ENCODE assay signal across 1 cellular context in the genomic region with DNA sequence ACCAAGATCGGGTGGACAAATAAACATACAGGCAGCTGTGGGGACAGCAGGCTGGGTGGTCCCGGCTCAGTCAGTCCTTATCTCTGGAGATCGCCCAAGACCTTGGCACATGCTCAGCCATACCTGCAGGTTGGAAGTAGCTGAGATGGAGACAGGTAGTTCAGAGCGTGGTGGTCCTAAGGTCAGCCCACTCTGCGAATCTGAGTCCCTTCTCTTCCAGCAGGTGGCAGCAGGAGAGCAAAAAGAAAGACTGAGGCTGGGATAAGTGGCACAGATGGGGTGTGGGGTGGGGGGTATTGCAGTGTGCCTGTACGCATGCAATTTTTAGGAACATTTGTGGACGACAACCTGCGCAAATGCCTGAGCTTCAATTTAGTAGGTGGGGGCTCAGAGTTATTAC.
TF ChIP-seq lines count a peak whose summit lies in the region.

No MANE protein-coding gene starts in this region.

TF ChIP-seq in WTC11, 78 proteins besides CTCF, POLR2A, EP300 and RAD21 (continued from another document):
- TF ChIP-seq, protein P1, sequence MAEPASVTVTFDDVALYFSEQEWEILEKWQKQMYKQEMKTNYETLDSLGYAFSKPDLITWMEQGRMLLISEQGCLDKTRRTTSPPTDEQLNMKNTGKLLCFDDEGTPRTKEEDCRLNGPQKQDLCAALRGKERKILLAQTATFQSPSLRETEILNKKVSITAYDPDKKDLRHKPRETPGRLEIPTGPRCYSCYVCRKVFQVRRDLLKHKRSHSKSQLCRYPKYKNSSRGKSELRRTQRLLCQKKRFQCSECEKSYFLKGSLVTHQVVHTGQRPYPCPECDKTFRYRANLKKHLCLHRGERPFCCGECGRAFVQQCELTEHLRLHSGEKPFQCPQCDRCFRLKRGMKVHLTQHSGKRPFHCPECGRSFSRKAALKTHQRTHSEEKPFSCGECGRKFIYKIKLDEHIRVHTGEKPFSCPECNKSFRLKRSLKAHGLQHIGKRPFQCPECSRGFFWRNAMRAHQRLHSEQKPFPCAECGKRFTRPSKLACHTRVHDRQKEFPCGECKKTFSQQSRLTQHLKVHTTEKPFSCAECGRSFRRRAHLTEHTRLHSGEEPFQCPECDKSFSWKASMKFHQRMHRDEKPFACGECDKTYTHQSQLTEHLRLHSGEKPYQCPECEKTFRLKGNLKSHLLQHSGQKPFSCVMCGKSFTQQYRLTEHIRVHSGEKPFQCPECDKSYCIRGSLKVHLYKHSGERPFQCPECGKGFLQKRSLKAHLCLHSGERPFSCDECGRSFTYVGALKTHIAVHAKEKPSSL (CRISPR knock-in tag; conservative IDR thresholded peaks at IDR 0.05), result no peak
- TF ChIP-seq, protein P2, sequence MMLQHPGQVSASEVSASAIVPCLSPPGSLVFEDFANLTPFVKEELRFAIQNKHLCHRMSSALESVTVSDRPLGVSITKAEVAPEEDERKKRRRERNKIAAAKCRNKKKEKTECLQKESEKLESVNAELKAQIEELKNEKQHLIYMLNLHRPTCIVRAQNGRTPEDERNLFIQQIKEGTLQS (CRISPR knock-in tag; conservative IDR thresholded peaks at IDR 0.05), result no peak
- TF ChIP-seq ZNF138 (CRISPR knock-in tag; conservative IDR thresholded peaks at IDR 0.05) (no peak), ZNF232 (CRISPR knock-in tag; IDR thresholded peaks at IDR 0.05) (no peak), SMAD3 (CRISPR knock-in tag; IDR thresholded peaks at IDR 0.05; ENCODE audit: borderline replicate concordance) (no peak), SP1 (CRISPR knock-in tag; conservative IDR thresholded peaks at IDR 0.05) (no peak), PRRX2 (CRISPR knock-in tag; IDR thresholded peaks at IDR 0.05) (no peak), CBFB (CRISPR knock-in tag; IDR thresholded peaks at IDR 0.05; ENCODE audit: low read depth) (no peak), ZNF671 (CRISPR knock-in tag; IDR thresholded peaks at IDR 0.05) (no peak), NFE2L1 (CRISPR knock-in tag; IDR thresholded peaks at IDR 0.05) (no peak)
- TF ChIP-seq, protein P3, sequence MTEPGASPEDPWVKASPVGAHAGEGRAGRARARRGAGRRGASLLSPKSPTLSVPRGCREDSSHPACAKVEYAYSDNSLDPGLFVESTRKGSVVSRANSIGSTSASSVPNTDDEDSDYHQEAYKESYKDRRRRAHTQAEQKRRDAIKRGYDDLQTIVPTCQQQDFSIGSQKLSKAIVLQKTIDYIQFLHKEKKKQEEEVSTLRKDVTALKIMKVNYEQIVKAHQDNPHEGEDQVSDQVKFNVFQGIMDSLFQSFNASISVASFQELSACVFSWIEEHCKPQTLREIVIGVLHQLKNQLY (CRISPR knock-in tag; IDR thresholded peaks at IDR 0.05), result no peak
- TF ChIP-seq, protein P4, sequence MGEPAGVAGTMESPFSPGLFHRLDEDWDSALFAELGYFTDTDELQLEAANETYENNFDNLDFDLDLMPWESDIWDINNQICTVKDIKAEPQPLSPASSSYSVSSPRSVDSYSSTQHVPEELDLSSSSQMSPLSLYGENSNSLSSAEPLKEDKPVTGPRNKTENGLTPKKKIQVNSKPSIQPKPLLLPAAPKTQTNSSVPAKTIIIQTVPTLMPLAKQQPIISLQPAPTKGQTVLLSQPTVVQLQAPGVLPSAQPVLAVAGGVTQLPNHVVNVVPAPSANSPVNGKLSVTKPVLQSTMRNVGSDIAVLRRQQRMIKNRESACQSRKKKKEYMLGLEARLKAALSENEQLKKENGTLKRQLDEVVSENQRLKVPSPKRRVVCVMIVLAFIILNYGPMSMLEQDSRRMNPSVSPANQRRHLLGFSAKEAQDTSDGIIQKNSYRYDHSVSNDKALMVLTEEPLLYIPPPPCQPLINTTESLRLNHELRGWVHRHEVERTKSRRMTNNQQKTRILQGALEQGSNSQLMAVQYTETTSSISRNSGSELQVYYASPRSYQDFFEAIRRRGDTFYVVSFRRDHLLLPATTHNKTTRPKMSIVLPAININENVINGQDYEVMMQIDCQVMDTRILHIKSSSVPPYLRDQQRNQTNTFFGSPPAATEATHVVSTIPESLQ (CRISPR knock-in tag; IDR thresholded peaks at IDR 0.05), result no peak
- TF ChIP-seq, protein P5, sequence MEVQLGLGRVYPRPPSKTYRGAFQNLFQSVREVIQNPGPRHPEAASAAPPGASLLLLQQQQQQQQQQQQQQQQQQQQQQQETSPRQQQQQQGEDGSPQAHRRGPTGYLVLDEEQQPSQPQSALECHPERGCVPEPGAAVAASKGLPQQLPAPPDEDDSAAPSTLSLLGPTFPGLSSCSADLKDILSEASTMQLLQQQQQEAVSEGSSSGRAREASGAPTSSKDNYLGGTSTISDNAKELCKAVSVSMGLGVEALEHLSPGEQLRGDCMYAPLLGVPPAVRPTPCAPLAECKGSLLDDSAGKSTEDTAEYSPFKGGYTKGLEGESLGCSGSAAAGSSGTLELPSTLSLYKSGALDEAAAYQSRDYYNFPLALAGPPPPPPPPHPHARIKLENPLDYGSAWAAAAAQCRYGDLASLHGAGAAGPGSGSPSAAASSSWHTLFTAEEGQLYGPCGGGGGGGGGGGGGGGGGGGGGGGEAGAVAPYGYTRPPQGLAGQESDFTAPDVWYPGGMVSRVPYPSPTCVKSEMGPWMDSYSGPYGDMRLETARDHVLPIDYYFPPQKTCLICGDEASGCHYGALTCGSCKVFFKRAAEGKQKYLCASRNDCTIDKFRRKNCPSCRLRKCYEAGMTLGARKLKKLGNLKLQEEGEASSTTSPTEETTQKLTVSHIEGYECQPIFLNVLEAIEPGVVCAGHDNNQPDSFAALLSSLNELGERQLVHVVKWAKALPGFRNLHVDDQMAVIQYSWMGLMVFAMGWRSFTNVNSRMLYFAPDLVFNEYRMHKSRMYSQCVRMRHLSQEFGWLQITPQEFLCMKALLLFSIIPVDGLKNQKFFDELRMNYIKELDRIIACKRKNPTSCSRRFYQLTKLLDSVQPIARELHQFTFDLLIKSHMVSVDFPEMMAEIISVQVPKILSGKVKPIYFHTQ (CRISPR knock-in tag; IDR thresholded peaks at IDR 0.05), result no peak
- TF ChIP-seq, protein P6, sequence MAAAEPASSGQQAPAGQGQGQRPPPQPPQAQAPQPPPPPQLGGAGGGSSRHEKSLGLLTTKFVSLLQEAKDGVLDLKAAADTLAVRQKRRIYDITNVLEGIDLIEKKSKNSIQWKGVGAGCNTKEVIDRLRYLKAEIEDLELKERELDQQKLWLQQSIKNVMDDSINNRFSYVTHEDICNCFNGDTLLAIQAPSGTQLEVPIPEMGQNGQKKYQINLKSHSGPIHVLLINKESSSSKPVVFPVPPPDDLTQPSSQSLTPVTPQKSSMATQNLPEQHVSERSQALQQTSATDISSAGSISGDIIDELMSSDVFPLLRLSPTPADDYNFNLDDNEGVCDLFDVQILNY (CRISPR knock-in tag; IDR thresholded peaks at IDR 0.05), result no peak
